Comparison of ENCODE assay signal across 19 cellular contexts in genomic region chr1:111234866-111235265, GRCh38. TPM values are rescaled to one million over a fixed set of nuclear protein-coding genes. Genes with fewer than 3 reads are reported as not detected.
DNase-seq lines count a peak whose midpoint lies in the region; ATAC-seq and TF ChIP-seq lines count a peak whose summit lies in the region.
"Had no signal": no experiment of that assay in that cellular context is flagged by ENCODE, and none has a peak within 500 bp of the region (broad histone marks: within the 10 kb centered on the region; RNA-seq: fewer than 3 reads in every experiment).

No MANE protein-coding gene starts in this region.

- H3K27ac Mint-ChIP-seq in HFFc6, result peak overlapping the region; percentile 83
- no peak overlapping the region for H3K27ac Mint-ChIP-seq in activated CD8-positive, alpha-beta memory T cell treated with anti-CD3 and anti-CD28 coated beads, Interleukin-2, amount 10 ng/mL, durations not matched to agents 7 days and 5 days

- H3K4me1 Mint-ChIP-seq in HFFc6 (ENCODE audit: low read depth), result peaks cover 46% of the 10 kb centered on the region
- peaks cover 8% of the 10 kb centered on the region for H3K4me1 Mint-ChIP-seq in activated CD8-positive, alpha-beta memory T cell treated with anti-CD3 and anti-CD28 coated beads, Interleukin-2, amount 10 ng/mL, durations not matched to agents 7 days and 5 days

- no peaks in the 10 kb centered on the region for H3K9me3 Mint-ChIP-seq in HFFc6
- no peaks in the 10 kb centered on the region for H3K9me3 Mint-ChIP-seq in activated CD8-positive, alpha-beta memory T cell treated with anti-CD3 and anti-CD28 coated beads, Interleukin-2, amount 10 ng/mL, durations not matched to agents 7 days and 5 days (ENCODE audit: low read depth)

- peak overlapping the region; percentile 45; the same call in 1 of the 2 replicates for H3K4me3 Mint-ChIP-seq in HFFc6
- no peak overlapping the region for H3K4me3 Mint-ChIP-seq in activated CD8-positive, alpha-beta memory T cell treated with anti-CD3 and anti-CD28 coated beads, Interleukin-2, amount 10 ng/mL, durations not matched to agents 7 days and 5 days
- H3K4me3 Mint-ChIP-seq: CD14-positive monocyte had no signal

- H3K27me3 Mint-ChIP-seq in HFFc6 (ENCODE audit: insufficient read depth), result peaks cover 13% of the 10 kb centered on the region
- no peaks in the 10 kb centered on the region for H3K27me3 Mint-ChIP-seq in activated CD8-positive, alpha-beta memory T cell treated with anti-CD3 and anti-CD28 coated beads, Interleukin-2, amount 10 ng/mL, durations not matched to agents 7 days and 5 days
- H3K27me3 Mint-ChIP-seq: naive B cell had no signal

- DNase-seq in AG08396 (ENCODE audit: low spot score), result peak; percentile 62
- DNase-seq in HFFc6, result peak; percentile 75
- peak; percentile 7 for DNase-seq in amniotic stem cell (lab: John Stamatoyannopoulos, UW)
- peak; percentile 59 for DNase-seq in iris pigment epithelial cell (ENCODE audit: low read depth)
- no peak for DNase-seq in stimulated activated CD4-positive, alpha-beta T cell treated with anti-CD3 and anti-CD28 coated beads, Interleukin-4, amount 100 ng/mL, for 24 hours
- DNase-seq in stimulated activated CD4-positive, alpha-beta T cell treated with anti-CD3 and anti-CD28 coated beads, Interleukin-2, amount 100 ng/mL, for 48 hours, result no peak
- no peak for DNase-seq in NCI-H1436 (lab: John Stamatoyannopoulos, UW)
- DNase-seq in activated CD8-positive, alpha-beta memory T cell treated with anti-CD3 and anti-CD28 coated beads, Interleukin-2, amount 10 ng/mL, durations not matched to agents 7 days and 5 days, result no peak
- DNase-seq: activated CD4-positive, alpha-beta T cell treated with anti-CD3 and anti-CD28 coated beads, Interleukin-2, amount 50 U/mL, for 48 hours; activated gamma-delta T cell; caudate nucleus; left ventricle myocardium inferior; naive B cell; NCI-H2107; NK-92 treated with Interleukin-12 subunit alpha and Interleukin-12 subunit beta, amount 100 ng/mL, for 24 hours had no signal

- TF ChIP-seq CTCF in HFFc6 (IDR thresholded peaks at IDR 0.05), result no peak

- CTCF ChIA-PET in activated CD8-positive, alpha-beta memory T cell treated with anti-CD3 and anti-CD28 coated beads, Interleukin-2, amount 10 ng/mL, durations not matched to agents 7 days and 5 days (lab: Charles Lee), result interaction anchor here (1.0 to 3.1 kb wide), 3 partner anchors 9 to 12 kb away, joined by 3 to 11 read pairs (median 3); no protein-coding TSS in a partner anchor

- no peak for ATAC-seq in activated CD8-positive, alpha-beta memory T cell treated with anti-CD3 and anti-CD28 coated beads, Interleukin-2, amount 10 ng/mL, durations not matched to agents 7 days and 5 days

- no peaks in the 10 kb centered on the region for H3K36me3 Mint-ChIP-seq in HFFc6 (ENCODE audit: low read depth)
- peaks cover 12% of the 10 kb centered on the region for H3K36me3 Mint-ChIP-seq in activated CD8-positive, alpha-beta memory T cell treated with anti-CD3 and anti-CD28 coated beads, Interleukin-2, amount 10 ng/mL, durations not matched to agents 7 days and 5 days
- H3K36me3 Mint-ChIP-seq: CD14-positive monocyte had no signal

RNA-seq across cellular contexts. Expression of gene CHI3L2, which starts 7.4 kb away (rescaled TPM):
- total RNA-seq in HFFc6 (2021; fragmentation: NEBNext Ultra II Directional; extraction: Animal tissue kit (Norgen Biotek cat#: 25700)), result under 1 TPM in 3 of 6 experiments, not detected in 3; 0.35 to 0.64 (median 0.57) TPM
- total RNA-seq in activated CD8-positive, alpha-beta memory T cell treated with anti-CD3 and anti-CD28 coated beads, Interleukin-2, amount 10 ng/mL, durations not matched to agents 7 days and 5 days, result 10 to 100 TPM in 1 of 2 experiments, 1 to 10 TPM in 1; 6.7 to 13.0 TPM

RNA-seq across cellular contexts. Expression of gene DENND2D, which starts 34.4 kb away (rescaled TPM):
- 1 to 10 TPM in 5 of 6 experiments, under 1 TPM in 1; 0.92 to 4.0 (median 3.7) TPM for total RNA-seq in HFFc6 (2021; fragmentation: NEBNext Ultra II Directional; extraction: Animal tissue kit (Norgen Biotek cat#: 25700))
- 100 to 1,000 TPM; 187 to 209 TPM for total RNA-seq in activated CD8-positive, alpha-beta memory T cell treated with anti-CD3 and anti-CD28 coated beads, Interleukin-2, amount 10 ng/mL, durations not matched to agents 7 days and 5 days

RNA-seq across cellular contexts. Expression of gene CHIA, which starts 55.8 kb away (rescaled TPM):
- not detected for total RNA-seq in HFFc6 (2021; fragmentation: NEBNext Ultra II Directional; extraction: Animal tissue kit (Norgen Biotek cat#: 25700))
- total RNA-seq in activated CD8-positive, alpha-beta memory T cell treated with anti-CD3 and anti-CD28 coated beads, Interleukin-2, amount 10 ng/mL, durations not matched to agents 7 days and 5 days, result not detected
- total RNA-seq: left ventricle myocardium inferior, prostate gland, SK-MEL-5, temporal lobe had no signal

Comparison
In these comparisons a context has a peak if more than half of its experiments do, and no peak if none do; other contexts are left out.
1. DNase-seq: peak in AG08396 (single experiment), HFFc6 (single experiment), amniotic stem cell (single experiment) and iris pigment epithelial cell (single experiment); none in stimulated activated CD4-positive, alpha-beta T cell treated with anti-CD3 and anti-CD28 coated beads, Interleukin-4, amount 100 ng/mL, for 24 hours (single experiment), stimulated activated CD4-positive, alpha-beta T cell treated with anti-CD3 and anti-CD28 coated beads, Interleukin-2, amount 100 ng/mL, for 48 hours (0 of 2), NCI-H1436 (single experiment) and activated CD8-positive, alpha-beta memory T cell treated with anti-CD3 and anti-CD28 coated beads, Interleukin-2, amount 10 ng/mL, durations not matched to agents 7 days and 5 days (single experiment).
2. RNA of gene CHI3L2, which starts 7.4 kb away (total RNA-seq): 6.7 to 13.0 TPM in activated CD8-positive, alpha-beta memory T cell treated with anti-CD3 and anti-CD28 coated beads, Interleukin-2, amount 10 ng/mL, durations not matched to agents 7 days and 5 days; 0.35 to 0.64 TPM in HFFc6; every median in the first group is over 4 times any median in the second.
3. RNA of gene DENND2D, which starts 34.4 kb away (total RNA-seq): 187 to 209 TPM in activated CD8-positive, alpha-beta memory T cell treated with anti-CD3 and anti-CD28 coated beads, Interleukin-2, amount 10 ng/mL, durations not matched to agents 7 days and 5 days; 0.92 to 4.0 TPM in HFFc6; every median in the first group is over 10 times any median in the second.